ENCODE assay signal across 11 cellular contexts in the genomic region with DNA sequence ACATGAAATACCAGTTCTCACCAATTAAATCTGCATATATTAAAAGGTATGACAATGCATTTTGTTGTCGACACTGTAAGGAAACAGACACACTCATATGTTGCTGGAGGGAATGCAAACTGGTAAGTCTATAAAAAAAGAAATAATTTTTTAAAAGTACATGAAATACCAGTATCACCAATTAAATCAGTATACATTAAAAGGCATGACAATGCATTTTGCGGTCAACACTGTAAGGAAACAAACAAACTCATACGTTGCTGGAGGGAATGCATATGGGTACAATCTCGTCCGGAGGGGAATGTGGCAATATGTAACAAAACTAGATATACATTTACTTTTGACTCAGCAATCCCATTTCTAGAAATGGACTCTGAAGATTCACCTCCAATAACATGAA.
"Had no signal": no experiment of that assay in that cellular context is flagged by ENCODE, and none has a peak within 500 bp of the region (broad histone marks: within the 10 kb centered on the region; RNA-seq: fewer than 3 reads in every experiment).

No MANE protein-coding gene starts in this region.

- H3K4me2 ChIP-seq: GM23338 had no signal

- H2AFZ ChIP-seq: GM23248, GM23338 had no signal

- FAIRE-seq: H1, H54 had no signal

- H3K27ac ChIP-seq: GM23248 had no signal

- ATAC-seq: GM23338, HCT116 had no signal

- DNase-seq: GM23248, GOT3, H7, H9, HCEC 1CT, HFFc6 had no signal

- H3K4me3 ChIP-seq: GM23248, GM23338, HAP-1 had no signal

- H3K9ac ChIP-seq: GM23248 had no signal
